In genomic region chr4:176508780-176509331, GRCh38 we compare ENCODE assay signal across 20 cellular contexts.
DNase-seq lines count a peak whose midpoint lies in the region; ATAC-seq and TF ChIP-seq lines count a peak whose summit lies in the region.
"Had no signal": no experiment of that assay in that cellular context is flagged by ENCODE, and none has a peak within 500 bp of the region (broad histone marks: within the 10 kb centered on the region; RNA-seq: fewer than 3 reads in every experiment).

No MANE protein-coding gene starts in this region.

- H3K27ac ChIP-seq in left ventricle myocardium inferior (replicated peaks), result peak overlapping the region; percentile 74
- H3K27ac ChIP-seq: BLaER1 treated with 17β-estradiol and CSF1 and Interleukin-3, amounts not matched to agents 10 nM and 100 nM; HL-60 had no signal

- no peak for TF ChIP-seq CTCF in left ventricle myocardium inferior (IDR thresholded peaks at IDR 0.05; ENCODE audit: borderline replicate concordance)

- H3K4me3 ChIP-seq in left ventricle myocardium inferior, result no peak overlapping the region
- H3K4me3 ChIP-seq: BLaER1 treated with 17β-estradiol and CSF1 and Interleukin-3, amounts not matched to agents 10 nM and 100 nM; GM12878 had no signal

- H3K9me3 ChIP-seq in left ventricle myocardium inferior (replicated peaks), result no peaks in the 10 kb centered on the region
- H3K9me3 ChIP-seq: BLaER1 treated with 17β-estradiol and CSF1 and Interleukin-3, amounts not matched to agents 10 nM and 100 nM had no signal

- no peak for ATAC-seq in Right ventricle myocardium inferior
- ATAC-seq in GM21737 (IDR thresholded peaks at IDR 0.05; ENCODE audit: unreplicated experiment), result no peak
- ATAC-seq: CD8-positive, alpha-beta T cell; GM12878; HCT116; HepG2 had no signal

- H3K36me3 ChIP-seq in left ventricle myocardium inferior, result no peaks in the 10 kb centered on the region
- H3K36me3 ChIP-seq: BLaER1 treated with 17β-estradiol and CSF1 and Interleukin-3, amounts not matched to agents 10 nM and 100 nM had no signal

- intact Hi-C loops in left ventricle myocardium inferior (cut with micrococcal nuclease), result no loop called here
- intact Hi-C loops in Right ventricle myocardium inferior (cut with DNase I), result no loop called here

- peaks cover 7% of the 10 kb centered on the region for H3K4me1 ChIP-seq in left ventricle myocardium inferior
- H3K4me1 ChIP-seq: BLaER1 treated with 17β-estradiol and CSF1 and Interleukin-3, amounts not matched to agents 10 nM and 100 nM had no signal

- no peak for DNase-seq in left ventricle myocardium inferior
- DNase-seq in Right ventricle myocardium inferior (ENCODE audit: missing footprints), result no peak
- DNase-seq in LoVo (ENCODE audit: low spot score), result peak; percentile 57
- peak; percentile 85 for DNase-seq in NCI-H748 (lab: John Stamatoyannopoulos, UW; ENCODE audit: unreplicated experiment)
- DNase-seq in NCI-H524 treated with DMSO at 0.1 percent for 48 hours (lab: John Stamatoyannopoulos, UW), result no peak
- no peak for DNase-seq in NCI-H1436 treated with DMSO at 0.1 percent for 48 hours (lab: John Stamatoyannopoulos, UW)
- DNase-seq: CD8-positive, alpha-beta T cell; DMS 273 treated with DMSO at 0.1 percent for 48 hours; DMS53; DND-41; EL; GOT3; H7; HFFc6 had no signal

- H3K27me3 ChIP-seq in left ventricle myocardium inferior (ENCODE audit: low read depth), result no peaks in the 10 kb centered on the region
- H3K27me3 ChIP-seq: BLaER1 treated with 17β-estradiol and CSF1 and Interleukin-3, amounts not matched to agents 10 nM and 100 nM had no signal

Comparison
In these comparisons a context has a peak if more than half of its experiments do, and no peak if none do; other contexts are left out.
1. DNase-seq: peak in LoVo (single experiment) and NCI-H748 (single experiment); none in left ventricle myocardium inferior (single experiment), Right ventricle myocardium inferior (single experiment), NCI-H524 treated with DMSO at 0.1 percent for 48 hours (single experiment) and NCI-H1436 treated with DMSO at 0.1 percent for 48 hours (single experiment).